8 cellular contexts compared by ENCODE assay signal in the genomic region with DNA sequence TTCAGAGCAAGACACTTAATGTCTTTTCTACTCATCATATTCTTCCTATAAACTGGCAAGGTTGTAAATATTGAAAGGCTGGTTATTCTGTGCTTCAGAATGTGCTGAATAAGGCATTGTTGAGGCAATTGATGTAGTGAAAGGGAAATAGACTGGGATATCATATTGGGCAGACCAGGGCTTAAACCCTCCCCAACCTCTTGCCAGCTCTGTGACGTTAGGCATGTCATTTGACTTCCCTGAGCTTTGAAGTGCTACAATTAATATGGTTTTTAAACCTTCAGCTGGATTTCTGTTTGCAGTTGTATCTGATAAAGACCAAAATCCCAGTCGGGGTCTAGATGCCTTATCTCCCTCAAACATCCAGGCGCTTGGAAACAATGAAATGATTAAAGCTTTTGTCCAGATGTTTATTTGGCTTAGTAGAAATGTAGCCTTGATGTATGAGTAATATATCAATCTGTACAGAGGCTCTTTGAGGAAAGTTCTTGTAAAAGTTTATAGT.
DNase-seq lines count a peak whose midpoint lies in the region; ATAC-seq and TF ChIP-seq lines count a peak whose summit lies in the region.
"Had no signal": no experiment of that assay in that cellular context is flagged by ENCODE, and none has a peak within 500 bp of the region (broad histone marks: within the 10 kb centered on the region; RNA-seq: fewer than 3 reads in every experiment).

No MANE protein-coding gene starts in this region.

- H3K4me3 ChIP-seq in HUES48 (ENCODE audit: low read depth, low read length) (no peak overlapping the region), osteoblast (ENCODE audit: insufficient read depth, low read length) (no peak overlapping the region), WERI-Rb-1 (ENCODE audit: low read depth, low read length) (no peak overlapping the region)

- peaks cover 39% of the 10 kb centered on the region for H3K79me2 ChIP-seq in osteoblast (ENCODE audit: insufficient read depth, low read length)

- no peak for DNase-seq in caudate nucleus (lab: John Stamatoyannopoulos, UW)
- no peak for DNase-seq in osteoblast (ENCODE audit: insufficient read length, low spot score, missing footprints)
- no peak for DNase-seq in NCI-H345 (lab: John Stamatoyannopoulos, UW)
- no peak for DNase-seq in WERI-Rb-1
- DNase-seq: activated CD4-positive, alpha-beta memory T cell treated with anti-CD3 and anti-CD28 coated beads, Interleukin-2, amount 10 ng/mL, durations not matched to agents 7 days and 5 days had no signal

- ATAC-seq in GM21528 (IDR thresholded peaks at IDR 0.05; ENCODE audit: low FRiP score, unreplicated experiment): peak; percentile 12
- ATAC-seq in GM18519 (IDR thresholded peaks at IDR 0.05; ENCODE audit: low FRiP score, unreplicated experiment): no peak

- H3K27me3 ChIP-seq in HUES48 (ENCODE audit: control insufficient read depth, insufficient read depth, low read length): no peaks in the 10 kb centered on the region
- no peaks in the 10 kb centered on the region for H3K27me3 ChIP-seq in osteoblast (ENCODE audit: insufficient read depth, low read length)
- H3K27me3 ChIP-seq in WERI-Rb-1 (ENCODE audit: insufficient read depth, low read depth, severe bottlenecking): no peaks in the 10 kb centered on the region

- H4K20me1 ChIP-seq in osteoblast (ENCODE audit: insufficient read depth, low read length): peaks cover 3% of the 10 kb centered on the region

- H3K4me1 ChIP-seq in HUES48 (ENCODE audit: control insufficient read depth, insufficient read depth, low read length) (peaks cover 40% of the 10 kb centered on the region), osteoblast (ENCODE audit: insufficient read depth, low read length) (peaks cover 32% of the 10 kb centered on the region)

- H3K4me2 ChIP-seq in osteoblast (ENCODE audit: insufficient read depth, low read length): no peak overlapping the region

- no peak overlapping the region for H2AFZ ChIP-seq in osteoblast (ENCODE audit: low read length)

- TF ChIP-seq CTCF in osteoblast (IDR thresholded peaks at IDR 0.05; ENCODE audit: extremely low read depth, low read depth, low read length) (no peak), WERI-Rb-1 (IDR thresholded peaks at IDR 0.05; ENCODE audit: low read depth, low read length) (no peak)

- H3K9ac ChIP-seq in HUES48 (ENCODE audit: low read depth, low read length): no peak overlapping the region

- peaks cover 38% of the 10 kb centered on the region for H3K36me3 ChIP-seq in HUES48 (ENCODE audit: control insufficient read depth, insufficient read depth, low read length)
- H3K36me3 ChIP-seq in osteoblast (ENCODE audit: insufficient read depth, low read length): peaks cover 15% of the 10 kb centered on the region
- H3K36me3 ChIP-seq in WERI-Rb-1: no peaks in the 10 kb centered on the region

- H3K9me3 ChIP-seq in HUES48 (ENCODE audit: control insufficient read depth, insufficient read depth, low read length) (no peaks in the 10 kb centered on the region), osteoblast (ENCODE audit: low read depth, low read length) (no peaks in the 10 kb centered on the region), WERI-Rb-1 (ENCODE audit: severe bottlenecking) (no peaks in the 10 kb centered on the region)

- peak overlapping the region; percentile 95 for H3K27ac ChIP-seq in HUES48 (ENCODE audit: low read depth, low read length)
- peak overlapping the region; percentile 19 for H3K27ac ChIP-seq in caudate nucleus (ENCODE audit: low read depth, low read length)
- peak overlapping the region; percentile 94 for H3K27ac ChIP-seq in osteoblast (ENCODE audit: low read depth, low read length)
- H3K27ac ChIP-seq in WERI-Rb-1: no peak overlapping the region
